Comparison of ENCODE assay signal across 9 cellular contexts in the genomic region with DNA sequence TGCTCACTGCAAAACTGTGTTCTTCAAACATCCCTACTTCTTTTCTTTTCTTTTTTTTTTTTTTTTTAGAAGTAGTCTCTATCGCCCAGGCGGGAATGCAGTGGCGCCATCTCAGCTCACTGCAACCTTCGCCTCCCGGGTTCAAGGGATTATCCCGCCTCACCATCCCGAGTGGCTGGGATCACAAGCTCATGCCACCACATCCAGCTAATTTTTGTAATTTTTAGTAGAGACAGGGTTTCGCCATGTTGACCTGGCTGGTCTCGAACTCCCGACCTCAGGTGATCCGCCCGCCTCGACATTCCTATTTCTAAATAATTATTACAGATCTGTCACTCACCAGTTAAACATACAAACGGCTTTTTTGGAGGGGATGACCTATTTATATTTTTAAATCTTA. TPM values are rescaled to one million over a fixed set of nuclear protein-coding genes. Genes with fewer than 3 reads are reported as not detected.
DNase-seq lines count a peak whose midpoint lies in the region; ATAC-seq, FAIRE-seq and TF ChIP-seq lines count a peak whose summit lies in the region.
"Had no signal": no experiment of that assay in that cellular context is flagged by ENCODE, and none has a peak within 500 bp of the region (broad histone marks: within the 10 kb centered on the region; RNA-seq: fewer than 3 reads in every experiment).

No MANE protein-coding gene starts in this region.

- peaks cover 69 to 79% (median 75%) of the 10 kb centered on the region in 3 donors for H3K4me1 Mint-ChIP-seq in CD8-positive, alpha-beta memory T cell

- FAIRE-seq in pancreas (lab: Jason Lieb, UNC): no peak
- FAIRE-seq: colon had no signal

- H3K27ac ChIP-seq in CD8-positive, alpha-beta memory T cell (ENCODE audit: low read depth, low read length): peak overlapping the region; percentile 100
- H3K27ac ChIP-seq in PC-9 (peak overlapping the region; percentile 81), pancreas (no peak overlapping the region)

- peaks cover 0 to 1% of the 10 kb centered on the region in 2 donors for H3K27me3 Mint-ChIP-seq in CD8-positive, alpha-beta memory T cell

- peak overlapping the region in 7 of 8 donors; percentile 99 to 100 (median 100) for H3K27ac Mint-ChIP-seq in CD8-positive, alpha-beta memory T cell

- H3K4me2 ChIP-seq in PC-9: peak overlapping the region; percentile 97

- no peaks in the 10 kb centered on the region for H3K9me2 ChIP-seq in PC-9 (ENCODE audit: insufficient read depth)

- H3K4me3 Mint-ChIP-seq in CD8-positive, alpha-beta memory T cell: peak overlapping the region; percentile 93 to 98 (median 98)

- DNase-seq in CD8-positive, alpha-beta memory T cell: no peak
- no peak for DNase-seq in PC-9
- DNase-seq in epithelial cell of proximal tubule (ENCODE audit: low read depth): no peak
- no peak for DNase-seq in pancreas
- DNase-seq in DMS53 (lab: John Stamatoyannopoulos, UW): no peak
- no peak for DNase-seq in C1 segment of cervical spinal cord (lab: John Stamatoyannopoulos, UW)

- H3K9me3 Mint-ChIP-seq in CD8-positive, alpha-beta memory T cell: no peaks in the 10 kb centered on the region

- H3K36me3 Mint-ChIP-seq in CD8-positive, alpha-beta memory T cell: peaks cover 0 to 56% (median 3%) of the 10 kb centered on the region in 3 donors

- peak overlapping the region; percentile 83; the same call in 1 of the 2 replicates for H2AFZ ChIP-seq in PC-9

- POLR2A ChIA-PET in CD8-positive, alpha-beta memory T cell (lab: Charles Lee): no interaction called here
- POLR2A ChIA-PET in PC-9 (lab: Charles Lee; ENCODE audit: unreplicated experiment): no interaction called here

- no peaks in the 10 kb centered on the region for H3K27me3 ChIP-seq in CD8-positive, alpha-beta memory T cell (ENCODE audit: insufficient read depth, low read length, poor library complexity, severe bottlenecking)
- no peaks in the 10 kb centered on the region for H3K27me3 ChIP-seq in PC-9 (ENCODE audit: insufficient read depth, low read depth)
- no peaks in the 10 kb centered on the region for H3K27me3 ChIP-seq in pancreas

- peaks cover 71% of the 10 kb centered on the region for H3K79me2 ChIP-seq in PC-9 (ENCODE audit: low read depth)

- BruUV-seq in PC-9 (replicated peaks; lab: Mats Ljungman, UMichigan): TSS peak; percentile 32

- peaks cover 44% of the 10 kb centered on the region for H3F3A ChIP-seq in PC-9 (ENCODE audit: insufficient read depth, low read depth)

- 23 to 25% methylated on average over 14 of the region's 14 CpGs for WGBS in pancreas, 2 donors

- intact Hi-C loops in PC-9 (cut with micrococcal nuclease; ENCODE audit: unreplicated experiment) (no loop called here), pancreas (cut with DNase I) (no loop called here)

- peaks cover 17% of the 10 kb centered on the region for H4K20me1 ChIP-seq in PC-9 (ENCODE audit: insufficient read depth)

- TF ChIP-seq CTCF in PC-9 (conservative IDR thresholded peaks at IDR 0.05): no peak
- no peak for TF ChIP-seq CTCF in epithelial cell of proximal tubule (conservative IDR thresholded peaks at IDR 0.05; ENCODE audit: low read depth, low read length)
- TF ChIP-seq CTCF in pancreas (IDR thresholded peaks at IDR 0.05): no peak

- ATAC-seq in pancreas (no peak), HG02798 (IDR thresholded peaks at IDR 0.05; ENCODE audit: poor library complexity, unreplicated experiment) (no peak), HG02678 (IDR thresholded peaks at IDR 0.05; ENCODE audit: unreplicated experiment) (no peak)

- CTCF ChIA-PET in CD8-positive, alpha-beta memory T cell (lab: Charles Lee): interaction anchor here (1.3 to 2.9 kb wide), 3 partner anchors 10 to 100 kb away, joined by 5 to 9 read pairs (median 6); no protein-coding TSS in a partner anchor
- CTCF ChIA-PET in PC-9 (lab: Charles Lee): interaction anchor here (0.6 kb wide), 1 partner anchor 101 kb away, joined by 8 read pairs; no protein-coding TSS in a partner anchor

- no peaks in the 10 kb centered on the region for H3K36me3 ChIP-seq in CD8-positive, alpha-beta memory T cell (ENCODE audit: insufficient read depth, low read length)
- H3K36me3 ChIP-seq in PC-9 (ENCODE audit: low read depth) (no peaks in the 10 kb centered on the region), pancreas (no peaks in the 10 kb centered on the region)

- H3K4me3 ChIP-seq in CD8-positive, alpha-beta memory T cell (ENCODE audit: low read length): peak overlapping the region; percentile 87
- H3K4me3 ChIP-seq in PC-9 (peak overlapping the region; percentile 97), epithelial cell of proximal tubule (ENCODE audit: low read depth, low read length) (peak overlapping the region; percentile 95), pancreas (peak overlapping the region; percentile 61 to 87 (median 76))

- peaks cover 50% of the 10 kb centered on the region for H3K4me1 ChIP-seq in CD8-positive, alpha-beta memory T cell (ENCODE audit: insufficient read depth, low read length)
- H3K4me1 ChIP-seq in PC-9 (replicated peaks; ENCODE audit: insufficient read depth): peaks cover 21% of the 10 kb centered on the region
- peaks cover 8 to 18% (median 15%) of the 10 kb centered on the region in 3 donors for H3K4me1 ChIP-seq in pancreas

- H3K9me3 ChIP-seq in CD8-positive, alpha-beta memory T cell (ENCODE audit: low read length): no peaks in the 10 kb centered on the region
- no peaks in the 10 kb centered on the region for H3K9me3 ChIP-seq in PC-9 (ENCODE audit: insufficient read depth, low read depth)
- no peaks in the 10 kb centered on the region for H3K9me3 ChIP-seq in pancreas

RNA-seq across cellular contexts. Expression of a gene that starts 1.0 kb away (rescaled TPM):
- 100 to 1,000 TPM; 160 to 169 TPM for total RNA-seq in CD8-positive, alpha-beta memory T cell
- 795 TPM for polyA plus RNA-seq in CD8-positive, alpha-beta memory T cell
- 196 and 301 TPM in 2 replicates for total RNA-seq in PC-9 (2021)
- 180 and 275 TPM in 2 replicates for total RNA-seq in epithelial cell of proximal tubule
- total RNA-seq in pancreas: 100 to 1,000 TPM in 1 of 6 donors, 10 to 100 TPM in 5; 49.3 to 107 (median 73.4) TPM
- 100 to 1,000 TPM; 164 to 323 TPM for polyA plus RNA-seq in pancreas

RNA-seq across cellular contexts. Expression of a gene that starts 11.4 kb away (rescaled TPM):
- under 1 TPM; 0.24 to 0.59 TPM for total RNA-seq in CD8-positive, alpha-beta memory T cell
- 0.09 TPM for polyA plus RNA-seq in CD8-positive, alpha-beta memory T cell
- total RNA-seq in PC-9 (2021): 0.28 and 0.48 TPM in 2 replicates
- under 0.01 TPM in 1 of 2 replicates, not detected in the other for total RNA-seq in epithelial cell of proximal tubule
- 1 to 10 TPM; 1.3 to 2.8 (median 2.0) TPM for total RNA-seq in pancreas
- 1 to 10 TPM; 2.4 to 3.8 TPM for polyA plus RNA-seq in pancreas

RNA-seq across cellular contexts. Expression of a gene that starts 15.6 kb away (rescaled TPM):
- not detected for total RNA-seq in CD8-positive, alpha-beta memory T cell
- polyA plus RNA-seq in CD8-positive, alpha-beta memory T cell: 0.47 TPM
- total RNA-seq in PC-9 (2021): not detected in 2 replicates
- 0.98 and 1.0 TPM in 2 replicates for total RNA-seq in epithelial cell of proximal tubule
- total RNA-seq in pancreas: not detected
- not detected for polyA plus RNA-seq in pancreas

RNA-seq across cellular contexts. Expression of a gene that starts 24.4 kb away (rescaled TPM):
- total RNA-seq in CD8-positive, alpha-beta memory T cell: 1 to 10 TPM; 7.7 to 8.1 TPM
- 1.4 TPM for polyA plus RNA-seq in CD8-positive, alpha-beta memory T cell
- total RNA-seq in PC-9 (2021) (33.4 and 40.6 TPM in 2 replicates), epithelial cell of proximal tubule (3.1 and 4.1 TPM in 2 replicates), pancreas (1 to 10 TPM in 4 of 6 donors, under 1 TPM in 2; 0.74 to 2.5 (median 1.2) TPM)
- 1 to 10 TPM; 1.4 to 3.0 TPM for polyA plus RNA-seq in pancreas

RNA-seq across cellular contexts. Expression of a gene that starts 32.5 kb away (rescaled TPM):
- total RNA-seq in CD8-positive, alpha-beta memory T cell: 1 to 10 TPM; 1.3 to 1.8 TPM
- polyA plus RNA-seq in CD8-positive, alpha-beta memory T cell: 1.6 TPM
- total RNA-seq in PC-9 (2021) (not detected in 2 replicates), epithelial cell of proximal tubule (not detected in 2 replicates), pancreas (1 to 10 TPM in 5 of 6 donors, under 1 TPM in 1; 0.61 to 4.3 (median 2.6) TPM)
- polyA plus RNA-seq in pancreas: 10 to 100 TPM in 1 of 2 donors, 1 to 10 TPM in 1; 7.5 to 17.3 TPM

Comparison
In these comparisons a context has a peak if more than half of its experiments do, and no peak if none do; other contexts are left out.
1. H3K27ac ChIP-seq: peak in CD8-positive, alpha-beta memory T cell (single experiment) and PC-9 (single experiment); none in pancreas (0 of 4).
2. Peak in every context shown above with its lines, with median percentiles within 50 percentile points of each other: H3K4me3 ChIP-seq.